19 cellular contexts compared by ENCODE assay signal in genomic region chr19:36963262-36963661, GRCh38. TPM values are rescaled to one million over a fixed set of nuclear protein-coding genes. Genes with fewer than 3 reads are reported as not detected.
A peak's percentile ranks its signal among the peaks of the same experiment; 100 is the strongest.
DNase-seq lines count a peak whose midpoint lies in the region; ATAC-seq and TF ChIP-seq lines count a peak whose summit lies in the region.
"Had no signal": no experiment of that assay in that cellular context is flagged by ENCODE, and none has a peak within 500 bp of the region (broad histone marks: within the 10 kb centered on the region; RNA-seq: fewer than 3 reads in every experiment).

No MANE protein-coding gene starts in this region.

- peaks cover 7 to 12% of the 10 kb centered on the region in 2 donors for H3K9me3 Mint-ChIP-seq in effector memory CD8-positive, alpha-beta T cell

- no peaks in the 10 kb centered on the region for H3K36me3 Mint-ChIP-seq in effector memory CD8-positive, alpha-beta T cell (ENCODE audit: insufficient read depth)

- no peaks in the 10 kb centered on the region for H3K4me1 Mint-ChIP-seq in effector memory CD8-positive, alpha-beta T cell (ENCODE audit: low read depth in 2 of 2)
- H3K4me1 Mint-ChIP-seq: activated B cell treated with CpG ODN at 0.5 μM for 24 hours; naive thymus-derived CD4-positive, alpha-beta T cell had no signal

- no peaks in the 10 kb centered on the region for H3K27me3 ChIP-seq in gastrocnemius medialis
- H3K27me3 ChIP-seq in breast epithelium: no peaks in the 10 kb centered on the region
- H3K27me3 ChIP-seq: heart left ventricle, spleen had no signal

- intact Hi-C loops in gastrocnemius medialis (cut with DNase I; ENCODE audit: low total_unique reads) (no loop called here), breast epithelium (cut with DNase I; ENCODE audit: low total_unique reads) (no loop called here)

- H3K4me3 Mint-ChIP-seq in effector memory CD8-positive, alpha-beta T cell: no peak overlapping the region
- H3K4me3 Mint-ChIP-seq: activated B cell treated with CpG ODN at 0.5 μM for 24 hours had no signal

- peaks cover 0 to 21% of the 10 kb centered on the region in 2 donors for H3K36me3 ChIP-seq in gastrocnemius medialis
- no peaks in the 10 kb centered on the region for H3K36me3 ChIP-seq in breast epithelium
- H3K36me3 ChIP-seq: heart left ventricle, thoracic aorta had no signal

- DNase-seq in NCI-H1694 treated with DMSO at 0.1 percent for 48 hours (lab: John Stamatoyannopoulos, UW) (peak; percentile 8), NCI-H1694 (lab: John Stamatoyannopoulos, UW) (no peak), NCI-H187 treated with DMSO at 0.1 percent for 48 hours (lab: John Stamatoyannopoulos, UW) (peak; percentile 43), NCI-H82 (lab: John Stamatoyannopoulos, UW) (peak; percentile 71), gastrocnemius medialis (no peak), GOT3 (lab: John Stamatoyannopoulos, UW) (no peak), breast epithelium (ENCODE audit: low spot score in 2 of 2) (no peak)
- no peak for DNase-seq in effector memory CD8-positive, alpha-beta T cell
- DNase-seq: activated B cell treated with CpG ODN at 0.5 μM for 24 hours; DND-41; heart left ventricle; naive thymus-derived CD4-positive, alpha-beta T cell; NCI-H1048; spleen had no signal

- no peak overlapping the region for H3K27ac Mint-ChIP-seq in effector memory CD8-positive, alpha-beta T cell
- H3K27ac Mint-ChIP-seq: activated B cell treated with CpG ODN at 0.5 μM for 24 hours; activated T-helper 2 cell treated with anti-CD3 and anti-CD28 coated beads, Interferon-gamma antibody, Interleukin-2, Interleukin-4, amounts not matched to agents 10 μg/mL and 5 μg/mL and 100 μg/mL, durations not matched to agents 14 hours and 24 hours and 36 hours; naive thymus-derived CD4-positive, alpha-beta T cell had no signal

- H3K27ac ChIP-seq in gastrocnemius medialis (peak overlapping the region in 1 of 4 donors; percentile 36), breast epithelium (no peak overlapping the region)
- H3K27ac ChIP-seq: 22Rv1, heart left ventricle, parathyroid adenoma, thoracic aorta had no signal

- no peak for TF ChIP-seq POLR2A in gastrocnemius medialis (IDR thresholded peaks at IDR 0.05)
- TF ChIP-seq POLR2A in breast epithelium (IDR thresholded peaks at IDR 0.05): no peak

- ATAC-seq in gastrocnemius medialis: peak; percentile 24 to 45
- ATAC-seq in effector memory CD8-positive, alpha-beta T cell (replicated peaks): no peak
- ATAC-seq: heart left ventricle; K562; naive thymus-derived CD4-positive, alpha-beta T cell had no signal

- H3K4me3 ChIP-seq in gastrocnemius medialis (no peak overlapping the region), breast epithelium (no peak overlapping the region)
- H3K4me3 ChIP-seq: heart left ventricle, K562, spleen, thoracic aorta had no signal

- TF ChIP-seq CTCF in gastrocnemius medialis (IDR thresholded peaks at IDR 0.05 in 4 of 5, conservative IDR thresholded peaks at IDR 0.05 in 1 of 5) (no peak), breast epithelium (IDR thresholded peaks at IDR 0.05) (no peak)

- H3K27me3 Mint-ChIP-seq in effector memory CD8-positive, alpha-beta T cell: no peaks in the 10 kb centered on the region
- H3K27me3 Mint-ChIP-seq: activated B cell treated with CpG ODN at 0.5 μM for 24 hours; naive thymus-derived CD4-positive, alpha-beta T cell had no signal

- in situ Hi-C loops in gastrocnemius medialis (cut with MboI; ENCODE audit: low sequenced_read_pairs in 4 of 4): no loop called here

- H3K4me1 ChIP-seq in gastrocnemius medialis (peaks cover 0 to 10% of the 10 kb centered on the region in 2 donors), breast epithelium (no peaks in the 10 kb centered on the region)
- H3K4me1 ChIP-seq: heart left ventricle, parathyroid adenoma, spleen had no signal

- H3K9me3 ChIP-seq in gastrocnemius medialis (peaks cover 0 to 24% (median 0%) of the 10 kb centered on the region in 3 donors), breast epithelium (peaks cover 39 to 64% of the 10 kb centered on the region in 2 donors)

RNA-seq across cellular contexts. Expression of gene ZNF568, which starts 47.1 kb away (rescaled TPM):
- 10 to 100 TPM in 1 of 4 donors, 1 to 10 TPM in 3; 3.0 to 10.2 (median 5.4) TPM for total RNA-seq in gastrocnemius medialis
- 10 to 100 TPM in 1 of 3 donors, 1 to 10 TPM in 2; 8.5 to 17.9 (median 9.8) TPM for total RNA-seq in breast epithelium

RNA-seq across cellular contexts. Expression of gene ZNF829, which starts 47.2 kb away (rescaled TPM):
- total RNA-seq in gastrocnemius medialis (1 to 10 TPM in 2 of 4 donors, under 1 TPM in 2; 0.97 to 1.5 (median 1.2) TPM), breast epithelium (1 to 10 TPM; 3.2 to 8.9 (median 4.3) TPM)

Comparison
In these comparisons a context has a peak if more than half of its experiments do, and no peak if none do; other contexts are left out.
1. DNase-seq: peak in NCI-H1694 treated with DMSO at 0.1 percent for 48 hours (single experiment), NCI-H187 treated with DMSO at 0.1 percent for 48 hours (single experiment) and NCI-H82 (single experiment); none in NCI-H1694 (single experiment), gastrocnemius medialis (0 of 2), effector memory CD8-positive, alpha-beta T cell (0 of 3), GOT3 (single experiment) and breast epithelium (0 of 2).